In the genomic region with DNA sequence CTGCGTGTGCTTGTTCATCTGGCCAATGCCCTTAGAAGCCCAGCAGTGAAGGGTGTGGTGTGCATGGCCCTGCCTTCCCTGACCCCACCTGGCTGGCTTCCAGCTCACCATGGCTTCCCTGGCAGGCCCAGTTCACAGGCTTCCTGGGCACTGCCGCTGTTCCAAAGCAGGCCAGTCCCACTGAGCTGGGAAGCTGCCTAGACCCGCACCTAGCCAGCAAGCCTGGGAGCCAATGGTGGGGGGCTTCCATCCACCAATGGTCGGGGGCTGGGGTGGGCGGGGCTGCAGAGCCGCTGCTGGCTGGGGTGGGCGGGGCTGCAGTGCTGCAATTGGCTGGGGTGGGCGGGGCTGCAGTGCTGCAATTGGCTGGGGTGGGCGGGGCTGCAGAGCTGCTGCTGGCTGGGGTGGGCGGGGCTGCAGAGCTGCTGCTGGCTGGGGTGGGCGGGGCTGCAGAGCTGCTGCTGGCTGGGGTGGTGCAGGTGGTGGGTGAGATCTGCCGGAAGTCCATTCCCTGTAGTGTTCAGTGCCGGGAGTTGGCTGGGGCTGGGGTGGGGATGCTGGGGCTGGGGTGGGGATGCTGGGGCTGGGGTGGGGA, we compare ENCODE assay signal across 8 cellular contexts. TPM values are rescaled to one million over a fixed set of nuclear protein-coding genes. Genes with fewer than 3 reads are reported as not detected.
DNase-seq lines count a peak whose midpoint lies in the region; TF ChIP-seq lines count a peak whose summit lies in the region.

No MANE protein-coding gene starts in this region.

- TF ChIP-seq EP300 in SK-N-SH (IDR thresholded peaks at IDR 0.05; ENCODE audit: borderline replicate concordance in 1 of 2, low read depth in 1 of 2, low read length in 1 of 2) (no peak), sigmoid colon (IDR thresholded peaks at IDR 0.05) (no peak)

- CTCF ChIA-PET in SK-N-SH (lab: Yijun Ruan, JAX): interaction anchor here (0.6 to 2.9 kb wide), 4 partner anchors 10 to 808 kb away, joined by 3 to 15 read pairs (median 7); a partner anchor contains a TSS

- H3F3A ChIP-seq in SK-N-SH (replicated peaks; ENCODE audit: insufficient read depth): peaks cover 7% of the 10 kb centered on the region

- H3K27me3 ChIP-seq in SK-N-SH (ENCODE audit: insufficient read depth): no peaks in the 10 kb centered on the region
- H3K27me3 ChIP-seq in sigmoid colon: peaks cover 36 to 78% (median 55%) of the 10 kb centered on the region in 3 donors

- H3K36me3 ChIP-seq in SK-N-SH (replicated peaks in 1 of 2; ENCODE audit: control insufficient read depth in 1 of 2, insufficient read depth in 2 of 2, low read length in 1 of 2): no peaks in the 10 kb centered on the region
- H3K36me3 ChIP-seq in sigmoid colon: no peaks in the 10 kb centered on the region

- intact Hi-C loops in sigmoid colon (cut with DNase I): no loop called here

- no peaks in the 10 kb centered on the region for H3K9me2 ChIP-seq in SK-N-SH

- no peaks in the 10 kb centered on the region for H4K20me1 ChIP-seq in SK-N-SH (ENCODE audit: insufficient read depth)

- in situ Hi-C loops in astrocyte of the spinal cord (cut with HindIII; ENCODE audit: low sequenced_read_pairs): no loop called here

- no peak for TF ChIP-seq CTCF in SK-N-SH (IDR thresholded peaks at IDR 0.05)
- no peak for TF ChIP-seq CTCF in astrocyte of the spinal cord (IDR thresholded peaks at IDR 0.05; ENCODE audit: low read depth, low read length)
- TF ChIP-seq CTCF in sigmoid colon (IDR thresholded peaks at IDR 0.05): no peak

- WGBS in SK-N-SH (ENCODE audit: low lambda C conversion rate): 0% methylated on average over 3 of the region's 13 CpGs
- 3 to 10% methylated on average over 13 of the region's 13 CpGs for WGBS in sigmoid colon, 2 donors

- H3K9me3 ChIP-seq in SK-N-SH: no peaks in the 10 kb centered on the region
- H3K9me3 ChIP-seq in sigmoid colon: no peaks in the 10 kb centered on the region

- H2AFZ ChIP-seq in SK-N-SH (ENCODE audit: low read depth): no peak overlapping the region

- peak overlapping the region in 1 of 2 experiments; percentile 48; a peak in 2 of 4 replicates for H3K4me3 ChIP-seq in SK-N-SH (ENCODE audit: low read depth in 2 of 2, low read length in 1 of 2)
- no peak overlapping the region for H3K4me3 ChIP-seq in astrocyte of the spinal cord (ENCODE audit: low read depth, low read length)
- no peak overlapping the region for H3K4me3 ChIP-seq in sigmoid colon

- POLR2A ChIA-PET in SK-N-SH (lab: Yijun Ruan, JAX): interaction anchor here (0.8 to 1.7 kb wide), 5 partner anchors 9 to 49 kb away, joined by 3 to 6 read pairs (median 4); a partner anchor contains a TSS

- no peaks in the 10 kb centered on the region for H3K79me2 ChIP-seq in SK-N-SH (ENCODE audit: insufficient read depth)

- peak; percentile 45 for DNase-seq in DMS79 (lab: John Stamatoyannopoulos, UW)
- peak; percentile 88 for DNase-seq in HuH-7.5 (ENCODE audit: low spot score)
- DNase-seq in SK-N-SH: peak; percentile 91
- DNase-seq in astrocyte of the spinal cord (ENCODE audit: low read depth, low spot score): peak; percentile 20
- DNase-seq in kidney glomerular epithelial cell (lab: John Stamatoyannopoulos, UW): peak; percentile 34
- peak in 2 of 3 donors; percentile 56 to 59 for DNase-seq in stimulated activated CD4-positive, alpha-beta T cell treated with anti-CD3 and anti-CD28 coated beads, TNF-alpha, amount 100 ng/mL, for 48 hours (ENCODE audit: low read depth in 3 of 3)
- no peak for DNase-seq in sigmoid colon
- DNase-seq in hippocampal formation (lab: John Stamatoyannopoulos, UW): no peak

- no peak overlapping the region for H3K9ac ChIP-seq in SK-N-SH

- H3K4me2 ChIP-seq in SK-N-SH: peak overlapping the region; percentile 60; the same call in 1 of the 2 replicates

- TF ChIP-seq POLR2A in sigmoid colon (IDR thresholded peaks at IDR 0.05): no peak

- TF ChIP-seq RAD21 in SK-N-SH (IDR thresholded peaks at IDR 0.05; ENCODE audit: low read length): no peak

- H3K4me1 ChIP-seq in SK-N-SH (ENCODE audit: control insufficient read depth in 1 of 2, insufficient read depth in 2 of 2, low read depth in 1 of 2, low read length in 1 of 2) (peaks cover 7 to 36% of the 10 kb centered on the region in 2 experiments; a peak in 2 of 4 replicates), sigmoid colon (peaks cover 0 to 23% (median 17%) of the 10 kb centered on the region in 4 donors)

- peak overlapping the region in 1 of 2 experiments; percentile 93; a peak in 2 of 4 replicates for H3K27ac ChIP-seq in SK-N-SH (ENCODE audit: low read depth in 2 of 2, low read length in 1 of 2)
- no peak overlapping the region for H3K27ac ChIP-seq in sigmoid colon

TF ChIP-seq in SK-N-SH, 30 proteins besides CTCF, POLR2A, EP300 and RAD21 (continues in another document):
- TF ChIP-seq NFIC (IDR thresholded peaks at IDR 0.05; ENCODE audit: borderline replicate concordance) (peak; percentile 42; the same call in 1 of the 2 replicates), RXRA (IDR thresholded peaks at IDR 0.05; ENCODE audit: borderline replicate concordance, low read depth) (no peak), MXI1 (IDR thresholded peaks at IDR 0.05; ENCODE audit: low read depth, low read length) (peak; percentile 57; the same call in 1 of the 2 replicates), FOSL2 (IDR thresholded peaks at IDR 0.05; ENCODE audit: borderline replicate concordance, low read depth) (no peak), RCOR1 (IDR thresholded peaks at IDR 0.05; ENCODE audit: low read length) (peak; percentile 40; the same call in 1 of the 2 replicates)
- TF ChIP-seq, protein P1, sequence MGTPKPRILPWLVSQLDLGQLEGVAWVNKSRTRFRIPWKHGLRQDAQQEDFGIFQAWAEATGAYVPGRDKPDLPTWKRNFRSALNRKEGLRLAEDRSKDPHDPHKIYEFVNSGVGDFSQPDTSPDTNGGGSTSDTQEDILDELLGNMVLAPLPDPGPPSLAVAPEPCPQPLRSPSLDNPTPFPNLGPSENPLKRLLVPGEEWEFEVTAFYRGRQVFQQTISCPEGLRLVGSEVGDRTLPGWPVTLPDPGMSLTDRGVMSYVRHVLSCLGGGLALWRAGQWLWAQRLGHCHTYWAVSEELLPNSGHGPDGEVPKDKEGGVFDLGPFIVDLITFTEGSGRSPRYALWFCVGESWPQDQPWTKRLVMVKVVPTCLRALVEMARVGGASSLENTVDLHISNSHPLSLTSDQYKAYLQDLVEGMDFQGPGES (IDR thresholded peaks at IDR 0.05; ENCODE audit: low read depth, low read length): no peak
- TF ChIP-seq, protein P2, sequence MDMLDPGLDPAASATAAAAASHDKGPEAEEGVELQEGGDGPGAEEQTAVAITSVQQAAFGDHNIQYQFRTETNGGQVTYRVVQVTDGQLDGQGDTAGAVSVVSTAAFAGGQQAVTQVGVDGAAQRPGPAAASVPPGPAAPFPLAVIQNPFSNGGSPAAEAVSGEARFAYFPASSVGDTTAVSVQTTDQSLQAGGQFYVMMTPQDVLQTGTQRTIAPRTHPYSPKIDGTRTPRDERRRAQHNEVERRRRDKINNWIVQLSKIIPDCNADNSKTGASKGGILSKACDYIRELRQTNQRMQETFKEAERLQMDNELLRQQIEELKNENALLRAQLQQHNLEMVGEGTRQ (IDR thresholded peaks at IDR 0.05; ENCODE audit: borderline replicate concordance, low read depth, low read length): no peak
- TF ChIP-seq, protein P3, sequence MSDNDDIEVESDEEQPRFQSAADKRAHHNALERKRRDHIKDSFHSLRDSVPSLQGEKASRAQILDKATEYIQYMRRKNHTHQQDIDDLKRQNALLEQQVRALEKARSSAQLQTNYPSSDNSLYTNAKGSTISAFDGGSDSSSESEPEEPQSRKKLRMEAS (IDR thresholded peaks at IDR 0.05; ENCODE audit: low read depth): no peak
- TF ChIP-seq, protein P4, sequence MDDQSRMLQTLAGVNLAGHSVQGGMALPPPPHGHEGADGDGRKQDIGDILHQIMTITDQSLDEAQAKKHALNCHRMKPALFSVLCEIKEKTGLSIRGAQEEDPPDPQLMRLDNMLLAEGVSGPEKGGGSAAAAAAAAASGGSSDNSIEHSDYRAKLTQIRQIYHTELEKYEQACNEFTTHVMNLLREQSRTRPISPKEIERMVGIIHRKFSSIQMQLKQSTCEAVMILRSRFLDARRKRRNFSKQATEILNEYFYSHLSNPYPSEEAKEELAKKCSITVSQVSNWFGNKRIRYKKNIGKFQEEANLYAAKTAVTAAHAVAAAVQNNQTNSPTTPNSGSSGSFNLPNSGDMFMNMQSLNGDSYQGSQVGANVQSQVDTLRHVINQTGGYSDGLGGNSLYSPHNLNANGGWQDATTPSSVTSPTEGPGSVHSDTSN (IDR thresholded peaks at IDR 0.05): no peak

RNA-seq across cellular contexts. Expression of a gene that starts 12.4 kb away (rescaled TPM):
- polyA plus RNA-seq in SK-N-SH (2012; rRNA removed) (3.3 TPM in 2 replicates), sigmoid colon (1 to 10 TPM in 1 of 3 donors, not detected in 2; 1.4 TPM)
- 1.4 and 3.9 TPM in 2 replicates for polyA plus RNA-seq in SK-N-SH (2012; cell fraction: cytosol; rRNA removed)
- polyA plus RNA-seq in SK-N-SH (2012; cell fraction: nucleus; rRNA removed): 1.7 and 4.5 TPM in 2 replicates
- 1 to 10 TPM; 1.3 to 6.8 (median 5.4) TPM for total RNA-seq in sigmoid colon

RNA-seq across cellular contexts. Expression of a gene that starts 15.6 kb away (rescaled TPM):
- polyA plus RNA-seq in SK-N-SH (2012; rRNA removed): 43.5 and 62.3 TPM in 2 replicates
- 33.7 and 40.0 TPM in 2 replicates for polyA plus RNA-seq in SK-N-SH (2012; cell fraction: cytosol; rRNA removed)
- polyA plus RNA-seq in SK-N-SH (2012; cell fraction: nucleus; rRNA removed): 41.9 and 53.5 TPM in 2 replicates
- total RNA-seq in sigmoid colon: 10 to 100 TPM; 42.8 to 53.6 (median 45.1) TPM
- polyA plus RNA-seq in sigmoid colon: 10 to 100 TPM; 34.7 to 55.6 (median 49.9) TPM

RNA-seq across cellular contexts. Expression of a gene that starts 15.6 kb away (rescaled TPM):
- 47.4 and 49.1 TPM in 2 replicates for polyA plus RNA-seq in SK-N-SH (2012; rRNA removed)
- 21.2 and 31.5 TPM in 2 replicates for polyA plus RNA-seq in SK-N-SH (2012; cell fraction: cytosol; rRNA removed)
- 99.3 and 109 TPM in 2 replicates for polyA plus RNA-seq in SK-N-SH (2012; cell fraction: nucleus; rRNA removed)
- total RNA-seq in sigmoid colon: 10 to 100 TPM; 25.8 to 33.5 (median 30.2) TPM
- polyA plus RNA-seq in sigmoid colon: 10 to 100 TPM; 13.8 to 51.1 (median 26.6) TPM

RNA-seq across cellular contexts. Expression of a gene that starts 22.9 kb away (rescaled TPM):
- polyA plus RNA-seq in SK-N-SH (2012; rRNA removed): 1.9 and 2.3 TPM in 2 replicates
- 0.72 and 1.1 TPM in 2 replicates for polyA plus RNA-seq in SK-N-SH (2012; cell fraction: cytosol; rRNA removed)
- 0.52 and 0.54 TPM in 2 replicates for polyA plus RNA-seq in SK-N-SH (2012; cell fraction: nucleus; rRNA removed)
- total RNA-seq in sigmoid colon: 1 to 10 TPM in 1 of 4 donors, not detected in 3; 2.9 TPM
- 100 to 1,000 TPM in 1 of 3 donors, 10 to 100 TPM in 2; 73.4 to 102 (median 88.9) TPM for polyA plus RNA-seq in sigmoid colon

RNA-seq across cellular contexts. Expression of a gene that starts 33.5 kb away (rescaled TPM):
- polyA plus RNA-seq in SK-N-SH (2012; rRNA removed) (25.3 and 32.5 TPM in 2 replicates), sigmoid colon (10 to 100 TPM; 39.0 to 98.0 (median 48.9) TPM)
- 18.1 and 23.5 TPM in 2 replicates for polyA plus RNA-seq in SK-N-SH (2012; cell fraction: cytosol; rRNA removed)
- 20.0 and 23.3 TPM in 2 replicates for polyA plus RNA-seq in SK-N-SH (2012; cell fraction: nucleus; rRNA removed)
- 10 to 100 TPM in 2 of 4 donors, 1 to 10 TPM in 2; 8.0 to 25.7 (median 12.8) TPM for total RNA-seq in sigmoid colon

Comparison
In these comparisons a context has a peak if more than half of its experiments do, and no peak if none do; other contexts are left out.
1. DNase-seq: peak in DMS79 (single experiment), HuH-7.5 (single experiment), SK-N-SH (single experiment), astrocyte of the spinal cord (single experiment), kidney glomerular epithelial cell (single experiment) and stimulated activated CD4-positive, alpha-beta T cell treated with anti-CD3 and anti-CD28 coated beads, TNF-alpha, amount 100 ng/mL, for 48 hours (2 of 3); none in sigmoid colon (single experiment) and hippocampal formation (0 of 2).